1 cellular context compared by ENCODE assay signal in the genomic region with DNA sequence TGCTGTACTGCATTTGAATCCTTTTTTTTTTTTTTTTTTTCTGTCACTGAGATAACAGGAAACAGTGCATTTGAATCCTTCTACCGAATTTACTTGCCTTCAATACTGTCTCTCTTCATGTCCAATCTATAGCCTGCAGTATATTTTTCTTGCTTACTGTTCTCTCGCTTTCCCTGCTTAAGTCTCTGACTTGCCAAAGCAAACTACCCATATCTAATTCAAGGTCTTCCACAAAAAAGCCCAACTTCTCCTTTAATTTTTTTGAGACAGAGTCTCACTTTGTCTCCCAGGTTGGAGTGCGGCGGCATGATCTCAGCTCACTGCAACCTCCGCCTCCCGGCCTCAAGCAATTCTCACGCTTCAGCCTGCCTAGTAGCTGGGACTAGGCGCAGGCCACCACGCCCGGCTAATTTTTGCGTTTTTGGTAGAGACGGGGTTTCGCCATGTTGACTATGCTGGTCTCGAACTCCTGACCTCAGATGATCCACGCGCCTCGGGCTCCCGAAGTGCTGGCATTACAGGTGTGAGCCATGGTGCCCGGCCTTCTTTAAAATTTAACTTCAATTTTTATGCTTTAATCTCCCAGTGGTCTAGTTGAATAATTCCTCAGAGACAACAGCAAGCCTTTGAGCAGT.
A peak's percentile ranks its signal among the peaks of the same experiment; 100 is the strongest.
TF ChIP-seq lines count a peak whose summit lies in the region.

No MANE protein-coding gene starts in this region.

TF ChIP-seq in GM12878, 131 proteins besides CTCF, POLR2A, EP300 and RAD21:
- TF ChIP-seq YY1 (IDR thresholded peaks at IDR 0.05; ENCODE audit: low read depth, low read length) (peak; percentile 44; the same call in 1 of the 2 replicates), SREBF1 (IDR thresholded peaks at IDR 0.05; ENCODE audit: low read length) (no peak), EZH2 (IDR thresholded peaks at IDR 0.05; ENCODE audit: borderline replicate concordance, control insufficient read depth, low read depth, low read length) (no peak)
